In genomic region chr4:155582971-155583437, GRCh38 we compare ENCODE assay signal across 11 cellular contexts.
A peak's percentile ranks its signal among the peaks of the same experiment; 100 is the strongest.
DNase-seq lines count a peak whose midpoint lies in the region; FAIRE-seq and TF ChIP-seq lines count a peak whose summit lies in the region.
"Had no signal": no experiment of that assay in that cellular context is flagged by ENCODE, and none has a peak within 500 bp of the region (broad histone marks: within the 10 kb centered on the region; RNA-seq: fewer than 3 reads in every experiment).

No MANE protein-coding gene starts in this region.

- WGBS in stomach, 5 donors: 2 to 14% (median 11%) methylated on average over 4 of the region's 4 CpGs

- CTCF ChIA-PET in RWPE1 (lab: Yijun Ruan, JAX): interaction anchor here (0.6 kb wide), 1 partner anchor 16 kb away, joined by 4 read pairs; no protein-coding TSS in a partner anchor

- no peak overlapping the region for H3K27ac ChIP-seq in RWPE1
- no peak overlapping the region for H3K27ac ChIP-seq in stomach
- H3K27ac ChIP-seq: spleen had no signal

- H3K9me3 ChIP-seq in stomach: no peaks in the 10 kb centered on the region
- H3K9me3 ChIP-seq: spleen had no signal

- H3K4me1 ChIP-seq in stomach: peaks cover 0 to 5% (median 1%) of the 10 kb centered on the region in 4 donors

- TF ChIP-seq EP300 in stomach (IDR thresholded peaks at IDR 0.05): no peak

- H3K27ac Mint-ChIP-seq in progenitor cell of endocrine pancreas: no peak overlapping the region

- H3K36me3 Mint-ChIP-seq in progenitor cell of endocrine pancreas (ENCODE audit: insufficient read depth): no peaks in the 10 kb centered on the region

- TF ChIP-seq CTCF in RWPE1 (conservative IDR thresholded peaks at IDR 0.05; ENCODE audit: low read depth): no peak
- TF ChIP-seq CTCF in fibroblast of villous mesenchyme (IDR thresholded peaks at IDR 0.05; ENCODE audit: insufficient read depth, low read depth, low read length): no peak
- TF ChIP-seq CTCF in progenitor cell of endocrine pancreas (IDR thresholded peaks at IDR 0.05; ENCODE audit: unreplicated experiment): no peak
- no peak for TF ChIP-seq CTCF in stomach (IDR thresholded peaks at IDR 0.05)

- DNase-seq in A172 (ENCODE audit: low spot score) (peak; percentile 41), EH (ENCODE audit: low read depth) (peak; percentile 68), RWPE1 (ENCODE audit: low spot score) (peak; percentile 8), fibroblast of villous mesenchyme (ENCODE audit: low read depth) (peak; percentile 90), frontal cortex (ENCODE audit: low spot score in 2 of 2) (no peak), progenitor cell of endocrine pancreas (ENCODE audit: low spot score, unreplicated experiment) (no peak), germinal center (ENCODE audit: low spot score) (no peak), stomach (no peak)
- DNase-seq: activated CD8-positive, alpha-beta memory T cell treated with anti-CD3 and anti-CD28 coated beads for 24 hours; NCI-H1048; spleen had no signal

- H3K4me3 ChIP-seq in fibroblast of villous mesenchyme (ENCODE audit: low read depth, low read length) (no peak overlapping the region), stomach (no peak overlapping the region)
- H3K4me3 ChIP-seq: spleen had no signal

- no peak for FAIRE-seq in frontal cortex (lab: Jason Lieb, UNC)

- peaks cover 4% of the 10 kb centered on the region for H3K4me1 Mint-ChIP-seq in progenitor cell of endocrine pancreas (ENCODE audit: low read depth)

- peaks cover 3% of the 10 kb centered on the region for H3K27me3 Mint-ChIP-seq in progenitor cell of endocrine pancreas

- no peak for TF ChIP-seq POLR2A in stomach (IDR thresholded peaks at IDR 0.05)

- intact Hi-C loops in stomach (cut with DNase I; ENCODE audit: low total_unique reads): no loop called here

- no peaks in the 10 kb centered on the region for H3K9me3 Mint-ChIP-seq in progenitor cell of endocrine pancreas (ENCODE audit: low read depth)

- POLR2A ChIA-PET in RWPE1 (lab: Yijun Ruan, JAX; ENCODE audit: low non-redundant PET): no interaction called here

- no peaks in the 10 kb centered on the region for H3K27me3 ChIP-seq in stomach
- H3K27me3 ChIP-seq: spleen had no signal

- no peak overlapping the region for H3K4me3 Mint-ChIP-seq in progenitor cell of endocrine pancreas (ENCODE audit: low read depth)

- no peaks in the 10 kb centered on the region for H3K36me3 ChIP-seq in stomach
- H3K36me3 ChIP-seq: spleen had no signal

Comparison
In these comparisons a context has a peak if more than half of its experiments do, and no peak if none do; other contexts are left out.
1. DNase-seq: peak in A172 (single experiment), EH (single experiment), RWPE1 (single experiment) and fibroblast of villous mesenchyme (single experiment); none in frontal cortex (0 of 2), progenitor cell of endocrine pancreas (single experiment), germinal center (single experiment) and stomach (single experiment).